Comparison of ENCODE assay signal across 26 cellular contexts in genomic region chr5:39253211-39253610, GRCh38. TPM values are rescaled to one million over a fixed set of nuclear protein-coding genes. Genes with fewer than 3 reads are reported as not detected.
A peak's percentile ranks its signal among the peaks of the same experiment; 100 is the strongest.
DNase-seq lines count a peak whose midpoint lies in the region; ATAC-seq, FAIRE-seq and TF ChIP-seq lines count a peak whose summit lies in the region.
"Had no signal": no experiment of that assay in that cellular context is flagged by ENCODE, and none has a peak within 500 bp of the region (broad histone marks: within the 10 kb centered on the region; RNA-seq: fewer than 3 reads in every experiment).

No MANE protein-coding gene starts in this region.

- FAIRE-seq in HTR-8/SVneo (lab: Jason Lieb, UNC) = peak; percentile 92
- FAIRE-seq in bronchial epithelial cell (lab: Jason Lieb, UNC) = no peak
- FAIRE-seq: GM18507, H1 had no signal

- H3K36me3 ChIP-seq in bronchial epithelial cell (ENCODE audit: control insufficient read depth, insufficient read depth, low read length) = no peaks in the 10 kb centered on the region
- H3K36me3 ChIP-seq: adrenal gland, uterus had no signal

- no peaks in the 10 kb centered on the region for H3K27me3 Mint-ChIP-seq in activated T-helper 2 cell treated with anti-CD3 and anti-CD28 coated beads, Interferon-gamma antibody, Interleukin-2, Interleukin-4, amounts not matched to agents 10 μg/mL and 5 μg/mL and 100 μg/mL, durations not matched to agents 14 hours and 24 hours and 36 hours (ENCODE audit: low read depth)
- H3K27me3 Mint-ChIP-seq: activated CD4-positive, alpha-beta memory T cell treated with anti-CD3 and anti-CD28 coated beads for 36 hours; CD8-positive, alpha-beta memory T cell had no signal

- TF ChIP-seq CTCF in bronchial epithelial cell (IDR thresholded peaks at IDR 0.05; ENCODE audit: insufficient read depth, low read length, severe bottlenecking) = no peak
- TF ChIP-seq CTCF in foreskin keratinocyte (conservative IDR thresholded peaks at IDR 0.05) = no peak

- DNase-seq in Daoy (ENCODE audit: low read depth) (peak; percentile 7), HTR-8/SVneo (ENCODE audit: insufficient read length, low spot score) (no peak), bronchial epithelial cell (ENCODE audit: low read depth) (peak; percentile 75), foreskin keratinocyte (peak in 1 of 2 donors; percentile 43), DMS79 (lab: John Stamatoyannopoulos, UW) (no peak), NCI-H446 treated with DMSO at 0.1 percent for 48 hours (lab: John Stamatoyannopoulos, UW) (no peak), superior temporal gyrus (ENCODE audit: extremely low spot score) (no peak)
- no peak for DNase-seq in activated T-helper 2 cell treated with anti-CD3 and anti-CD28 coated beads, Interferon-gamma antibody, Interleukin-2, Interleukin-4, amounts not matched to agents 10 μg/mL and 5 μg/mL and 100 μg/mL, durations not matched to agents 14 hours and 24 hours and 36 hours (ENCODE audit: low spot score)
- DNase-seq: activated CD4-positive, alpha-beta memory T cell treated with anti-CD3 and anti-CD28 coated beads for 36 hours; activated CD4-positive, CD25-positive, alpha-beta regulatory T cell; activated effector memory CD4-positive, alpha-beta T cell treated with anti-CD3 and anti-CD28 coated beads, Interleukin-2, amount 50 U/mL, for 16 hours; adrenal gland; CD8-positive, alpha-beta memory T cell; DND-41; kidney glomerular epithelial cell; MM.1S; NCI-H146; NCI-H69; psoas muscle; T1000; uterus had no signal

- peak overlapping the region; percentile 55 for H3K27ac ChIP-seq in foreskin keratinocyte
- H3K27ac ChIP-seq: adrenal gland, HL-60, psoas muscle, uterus had no signal

- H3K4me3 Mint-ChIP-seq in activated T-helper 2 cell treated with anti-CD3 and anti-CD28 coated beads, Interferon-gamma antibody, Interleukin-2, Interleukin-4, amounts not matched to agents 10 μg/mL and 5 μg/mL and 100 μg/mL, durations not matched to agents 14 hours and 24 hours and 36 hours (ENCODE audit: low read depth) = no peak overlapping the region
- H3K4me3 Mint-ChIP-seq: activated CD4-positive, alpha-beta memory T cell treated with anti-CD3 and anti-CD28 coated beads for 36 hours; CD8-positive, alpha-beta memory T cell had no signal

- no peak overlapping the region for H3K4me3 ChIP-seq in bronchial epithelial cell (ENCODE audit: low read depth, low read length)
- H3K4me3 ChIP-seq: adrenal gland, lung, psoas muscle, uterus had no signal

- no peaks in the 10 kb centered on the region for H3K27me3 ChIP-seq in bronchial epithelial cell (ENCODE audit: control insufficient read depth, insufficient read depth, low read length)
- H3K27me3 ChIP-seq in foreskin keratinocyte = no peaks in the 10 kb centered on the region
- H3K27me3 ChIP-seq: adrenal gland, uterus had no signal

- peak; percentile 11 for ATAC-seq in foreskin keratinocyte
- ATAC-seq: psoas muscle, Right ventricle myocardium inferior had no signal

- no peaks in the 10 kb centered on the region for H3K36me3 Mint-ChIP-seq in activated T-helper 2 cell treated with anti-CD3 and anti-CD28 coated beads, Interferon-gamma antibody, Interleukin-2, Interleukin-4, amounts not matched to agents 10 μg/mL and 5 μg/mL and 100 μg/mL, durations not matched to agents 14 hours and 24 hours and 36 hours (ENCODE audit: low read depth)
- H3K36me3 Mint-ChIP-seq: activated CD4-positive, alpha-beta memory T cell treated with anti-CD3 and anti-CD28 coated beads for 36 hours had no signal

- intact Hi-C loops in activated T-helper 2 cell treated with anti-CD3 and anti-CD28 coated beads, Interferon-gamma antibody, Interleukin-2, Interleukin-4, amounts not matched to agents 10 μg/mL and 5 μg/mL and 100 μg/mL, durations not matched to agents 14 hours and 24 hours and 36 hours (cut with micrococcal nuclease) = no loop called here

- H3K27ac Mint-ChIP-seq in activated T-helper 2 cell treated with anti-CD3 and anti-CD28 coated beads, Interferon-gamma antibody, Interleukin-2, Interleukin-4, amounts not matched to agents 10 μg/mL and 5 μg/mL and 100 μg/mL, durations not matched to agents 14 hours and 24 hours and 36 hours = no peak overlapping the region
- H3K27ac Mint-ChIP-seq: activated CD4-positive, alpha-beta memory T cell treated with anti-CD3 and anti-CD28 coated beads for 36 hours; CD8-positive, alpha-beta memory T cell had no signal

- peaks cover 9% of the 10 kb centered on the region for H3K9me3 Mint-ChIP-seq in activated T-helper 2 cell treated with anti-CD3 and anti-CD28 coated beads, Interferon-gamma antibody, Interleukin-2, Interleukin-4, amounts not matched to agents 10 μg/mL and 5 μg/mL and 100 μg/mL, durations not matched to agents 14 hours and 24 hours and 36 hours
- H3K9me3 Mint-ChIP-seq: CD8-positive, alpha-beta memory T cell had no signal

- H3K4me1 Mint-ChIP-seq in activated T-helper 2 cell treated with anti-CD3 and anti-CD28 coated beads, Interferon-gamma antibody, Interleukin-2, Interleukin-4, amounts not matched to agents 10 μg/mL and 5 μg/mL and 100 μg/mL, durations not matched to agents 14 hours and 24 hours and 36 hours (ENCODE audit: low read depth) = peaks cover 19% of the 10 kb centered on the region

- peaks cover 31% of the 10 kb centered on the region for H3K4me1 ChIP-seq in foreskin keratinocyte
- H3K4me1 ChIP-seq: adrenal gland had no signal

RNA-seq across cellular contexts. Expression of gene FYB1, which starts 33.8 kb away (rescaled TPM):
- not detected in 2 replicates for total RNA-seq in Daoy (2014; rRNA removed; shearing (Covaris generic))
- total RNA-seq in bronchial epithelial cell (0.13 and 0.26 TPM in 2 replicates), foreskin keratinocyte (not detected in 2 replicates)
- not detected in 2 replicates for polyA plus RNA-seq in foreskin keratinocyte
- total RNA-seq in activated T-helper 2 cell treated with anti-CD3 and anti-CD28 coated beads, Interferon-gamma antibody, Interleukin-2, Interleukin-4, amounts not matched to agents 10 μg/mL and 5 μg/mL and 100 μg/mL, durations not matched to agents 14 hours and 24 hours and 36 hours = 66.4 and 70.7 TPM in 2 replicates
- total RNA-seq: H1 had no signal
- polyA plus RNA-seq: H1 had no signal

Comparison
In these comparisons a context has a peak if more than half of its experiments do, and no peak if none do; other contexts are left out.
1. DNase-seq: peak in Daoy (single experiment) and bronchial epithelial cell (single experiment); none in HTR-8/SVneo (single experiment), DMS79 (single experiment), NCI-H446 treated with DMSO at 0.1 percent for 48 hours (single experiment), superior temporal gyrus (single experiment) and activated T-helper 2 cell treated with anti-CD3 and anti-CD28 coated beads, Interferon-gamma antibody, Interleukin-2, Interleukin-4, amounts not matched to agents 10 μg/mL and 5 μg/mL and 100 μg/mL, durations not matched to agents 14 hours and 24 hours and 36 hours (single experiment).
2. RNA of gene FYB1, which starts 33.8 kb away (total RNA-seq): 66.4 to 70.7 TPM in activated T-helper 2 cell treated with anti-CD3 and anti-CD28 coated beads, Interferon-gamma antibody, Interleukin-2, Interleukin-4, amounts not matched to agents 10 μg/mL and 5 μg/mL and 100 μg/mL, durations not matched to agents 14 hours and 24 hours and 36 hours; 0.13 to 0.26 TPM in bronchial epithelial cell, not detected in Daoy and not detected in foreskin keratinocyte; every median in the first group is over 10 times any median in the second.